Comparison of ENCODE assay signal across 8 cellular contexts in the genomic region with DNA sequence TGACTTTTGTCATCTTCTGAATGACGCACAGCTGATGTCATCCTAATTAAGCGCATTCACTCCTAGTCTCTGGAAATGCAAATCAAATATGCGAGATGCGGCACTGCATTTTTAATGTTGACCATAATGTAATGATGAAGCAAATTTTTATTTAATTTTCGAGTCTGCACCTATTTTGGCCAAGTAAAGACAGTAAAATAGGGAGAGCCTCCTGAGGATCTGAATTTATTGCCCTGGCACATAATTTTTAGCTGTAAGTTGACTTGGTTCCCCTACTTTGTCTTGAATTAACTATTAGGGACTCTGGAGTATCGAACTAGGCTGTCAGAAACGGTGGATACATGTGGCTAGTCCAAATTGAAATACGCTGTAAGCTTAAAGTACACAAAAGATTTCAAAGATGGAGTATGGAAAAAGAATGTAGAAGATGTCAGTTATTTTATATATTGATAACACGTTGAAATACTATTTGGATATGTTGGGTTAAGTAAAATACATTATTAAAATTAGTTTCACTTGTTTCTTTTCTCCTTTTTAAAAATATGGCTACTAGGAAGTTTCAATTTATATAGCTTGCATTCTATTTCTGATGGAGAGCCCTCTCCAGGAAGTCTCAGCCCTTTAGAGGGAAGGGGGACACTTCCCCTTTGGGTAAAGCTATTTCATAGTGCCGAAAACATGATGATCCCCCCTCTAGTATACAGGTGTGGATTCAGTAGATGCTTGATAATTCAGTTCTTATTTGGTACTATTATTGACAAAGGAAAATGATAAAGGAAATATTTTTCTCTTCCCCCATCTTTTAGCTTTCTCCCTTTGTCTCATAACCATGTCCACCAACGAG. TPM values are rescaled to one million over a fixed set of nuclear protein-coding genes. Genes with fewer than 3 reads are reported as not detected.
A peak's percentile ranks its signal among the peaks of the same experiment; 100 is the strongest.
DNase-seq lines count a peak whose midpoint lies in the region; ATAC-seq, FAIRE-seq and TF ChIP-seq lines count a peak whose summit lies in the region.

No MANE protein-coding gene starts in this region.

- peak overlapping the region; percentile 98 for H3K4me3 Mint-ChIP-seq in CD4-positive, alpha-beta T cell

- H3K4me1 ChIP-seq in mucosa of descending colon (ENCODE audit: low read depth): peaks cover 10% of the 10 kb centered on the region

- no peaks in the 10 kb centered on the region for H3K27me3 ChIP-seq in CD4-positive, alpha-beta T cell (ENCODE audit: control insufficient read depth, insufficient read depth, low read length)
- no peaks in the 10 kb centered on the region for H3K27me3 ChIP-seq in bronchial epithelial cell (ENCODE audit: control insufficient read depth, insufficient read depth, low read length)

- no peak for ATAC-seq in CD4-positive, alpha-beta T cell (ENCODE audit: poor library complexity)
- no peak for ATAC-seq in mucosa of descending colon

- peak overlapping the region; percentile 96 for H3K4me3 ChIP-seq in bronchial epithelial cell (ENCODE audit: low read depth, low read length)
- peak overlapping the region; percentile 89 for H3K4me3 ChIP-seq in mucosa of descending colon

- no peak for DNase-seq in CD4-positive, alpha-beta T cell
- DNase-seq in bronchial epithelial cell (ENCODE audit: low read depth): peak; percentile 70
- no peak for DNase-seq in mucosa of descending colon
- DNase-seq in NCI-H748 (lab: John Stamatoyannopoulos, UW; ENCODE audit: unreplicated experiment): no peak
- no peak for DNase-seq in COLO668 (lab: John Stamatoyannopoulos, UW; ENCODE audit: unreplicated experiment)
- no peak for DNase-seq in stimulated activated CD4-positive, alpha-beta T cell treated with anti-CD3 and anti-CD28 coated beads, Interleukin-2, amount 100 ng/mL, for 48 hours
- DNase-seq in GM03348 (ENCODE audit: low spot score): no peak

- H3K9me3 Mint-ChIP-seq in CD4-positive, alpha-beta T cell: no peaks in the 10 kb centered on the region

- no peak for TF ChIP-seq CTCF in CD4-positive, alpha-beta T cell (IDR thresholded peaks at IDR 0.05)
- TF ChIP-seq CTCF in bronchial epithelial cell (IDR thresholded peaks at IDR 0.05; ENCODE audit: insufficient read depth, low read length, severe bottlenecking) (no peak), mucosa of descending colon (IDR thresholded peaks at IDR 0.05) (no peak)

- no peak for FAIRE-seq in bronchial epithelial cell (lab: Jason Lieb, UNC)

- H3K27ac ChIP-seq in CD4-positive, alpha-beta T cell (ENCODE audit: low read depth, low read length): peak overlapping the region; percentile 79

- intact Hi-C loops in CD4-positive, alpha-beta T cell (cut with DNase I, micrococcal nuclease): loop anchor here (5.0 to 10.0 kb wide), 4 partner anchors 211 to 662 kb away; a partner anchor contains a TSS
- intact Hi-C loops in mucosa of descending colon (cut with DNase I, micrococcal nuclease): no loop called here

- POLR2A ChIA-PET in CD4-positive, alpha-beta T cell (lab: Charles Lee): interaction anchor here (0.6 to 2.0 kb wide), 5 partner anchors 17 to 421 kb away, joined by 3 to 16 read pairs (median 6); a partner anchor contains a TSS

- peak overlapping the region; percentile 93 for H3K27ac Mint-ChIP-seq in CD4-positive, alpha-beta T cell

- H3K27me3 Mint-ChIP-seq in CD4-positive, alpha-beta T cell: no peaks in the 10 kb centered on the region

- H3K36me3 Mint-ChIP-seq in CD4-positive, alpha-beta T cell (ENCODE audit: low read depth): peaks cover 37% of the 10 kb centered on the region

- H3K36me3 ChIP-seq in bronchial epithelial cell (ENCODE audit: control insufficient read depth, insufficient read depth, low read length) (peaks cover 6% of the 10 kb centered on the region), mucosa of descending colon (ENCODE audit: low read depth) (no peaks in the 10 kb centered on the region)

- CTCF ChIA-PET in CD4-positive, alpha-beta T cell (lab: Charles Lee): interaction anchor here (1.1 to 1.4 kb wide), 2 partner anchors 17 to 25 kb away, joined by 4 read pairs; no protein-coding TSS in a partner anchor

- no peak for TF ChIP-seq RAD21 in Ishikawa (IDR thresholded peaks at IDR 0.05; ENCODE audit: low read depth)

- no peaks in the 10 kb centered on the region for H3K9me3 ChIP-seq in CD4-positive, alpha-beta T cell (ENCODE audit: control insufficient read depth, low read length)
- no peaks in the 10 kb centered on the region for H3K9me3 ChIP-seq in mucosa of descending colon

- peaks cover 17% of the 10 kb centered on the region for H3K4me1 Mint-ChIP-seq in CD4-positive, alpha-beta T cell (ENCODE audit: low read depth)

- TF ChIP-seq EP300 in Ishikawa (IDR thresholded peaks at IDR 0.05; ENCODE audit: borderline replicate concordance): no peak

TF ChIP-seq in Ishikawa, 13 proteins besides CTCF, POLR2A, EP300 and RAD21:
- TF ChIP-seq TEAD4 (IDR thresholded peaks at IDR 0.05) (no peak), CEBPB (IDR thresholded peaks at IDR 0.05) (peak; percentile 3; the same call in 1 of the 2 replicates), CREB1 (IDR thresholded peaks at IDR 0.05; ENCODE audit: low read depth) (peak; percentile 83)

RNA-seq across cellular contexts. Expression of a gene that starts 1.0 kb away (rescaled TPM):
- 10 to 100 TPM; 64.4 to 65.9 TPM for total RNA-seq in CD4-positive, alpha-beta T cell
- total RNA-seq in bronchial epithelial cell (17.0 and 17.4 TPM in 2 replicates), mucosa of descending colon (10 to 100 TPM; 15.2 to 50.3 (median 29.0) TPM)

RNA-seq across cellular contexts. Expression of a gene that starts 40.3 kb away (rescaled TPM):
- total RNA-seq in CD4-positive, alpha-beta T cell: under 1 TPM; 0.22 to 0.31 TPM
- total RNA-seq in bronchial epithelial cell: 7.4 and 11.3 TPM in 2 replicates
- total RNA-seq in mucosa of descending colon: 10 to 100 TPM in 1 of 3 donors, 1 to 10 TPM in 2; 6.4 to 11.1 (median 8.4) TPM

Comparison
In these comparisons a context has a peak if more than half of its experiments do, and no peak if none do; other contexts are left out.
1. intact Hi-C loops: an anchor here in CD4-positive, alpha-beta T cell (5.0 to 10.0 kb wide); none called in mucosa of descending colon.